9 cellular contexts compared by ENCODE assay signal in genomic region chr3:197891-198491, GRCh38. TPM values are rescaled to one million over a fixed set of nuclear protein-coding genes. Genes with fewer than 3 reads are reported as not detected.
A peak's percentile ranks its signal among the peaks of the same experiment; 100 is the strongest.
DNase-seq lines count a peak whose midpoint lies in the region; ATAC-seq, FAIRE-seq and TF ChIP-seq lines count a peak whose summit lies in the region.
"Had no signal": no experiment of that assay in that cellular context is flagged by ENCODE, and none has a peak within 500 bp of the region (broad histone marks: within the 10 kb centered on the region; RNA-seq: fewer than 3 reads in every experiment).

No MANE protein-coding gene starts in this region.

- no peaks in the 10 kb centered on the region for H3K9me3 ChIP-seq in SK-N-MC (ENCODE audit: low read depth, low read length)
- H3K9me3 ChIP-seq in kidney (ENCODE audit: control insufficient read depth in 1 of 2, low read length in 2 of 2), result no peaks in the 10 kb centered on the region
- H3K9me3 ChIP-seq in transverse colon, result no peaks in the 10 kb centered on the region

- no peak for TF ChIP-seq POLR2A in transverse colon (IDR thresholded peaks at IDR 0.05)

- no peak overlapping the region for H3K27ac ChIP-seq in SK-N-MC
- H3K27ac ChIP-seq in kidney (ENCODE audit: low read depth in 2 of 2, low read length in 2 of 2), result no peak overlapping the region
- peak overlapping the region; percentile 36 to 68 (median 46) for H3K27ac ChIP-seq in transverse colon

- TF ChIP-seq EP300 in transverse colon (IDR thresholded peaks at IDR 0.05; ENCODE audit: low read depth), result no peak

- H3K9ac ChIP-seq in SK-N-MC (ENCODE audit: insufficient read length) (no peak overlapping the region), kidney (ENCODE audit: low read length in 2 of 2) (peak overlapping the region in 1 of 2 donors; percentile 57)

- H3K4me1 ChIP-seq in kidney (ENCODE audit: control insufficient read depth in 1 of 2, insufficient read depth in 1 of 2, low read depth in 1 of 2, low read length in 2 of 2) (no peaks in the 10 kb centered on the region), transverse colon (peaks cover 0 to 13% (median 0%) of the 10 kb centered on the region in 4 donors)

- H3K4me3 Mint-ChIP-seq in activated T-cell treated with anti-CD3 and anti-CD28 coated beads, Interleukin-2, amount 50 U/mL, for 72 hours, result no peak overlapping the region

- H3K4me3 ChIP-seq in SK-N-MC (peak overlapping the region; percentile 74), kidney (ENCODE audit: low read length in 2 of 2) (peak overlapping the region; percentile 54 to 71), transverse colon (peak overlapping the region; percentile 27 to 49 (median 36))

- 16% methylated on average over 35 of the region's 64 CpGs; no CpG with 5 or more reads in 1 of the 2 donors for WGBS in transverse colon (ENCODE audit: low coverage in 1 of 2), 2 donors

- H3K9me3 Mint-ChIP-seq in activated T-cell treated with anti-CD3 and anti-CD28 coated beads, Interleukin-2, amount 50 U/mL, for 72 hours, result peaks cover 0 to 4% of the 10 kb centered on the region in 2 donors

- peaks cover 35% of the 10 kb centered on the region for H3K27me3 ChIP-seq in transverse colon

- intact Hi-C loops in kidney (cut with DNase I) (no loop called here), transverse colon (cut with DNase I; ENCODE audit: low total_unique reads) (no loop called here)

- no peaks in the 10 kb centered on the region for H3K36me3 ChIP-seq in SK-N-MC (ENCODE audit: insufficient read depth, low read length)
- H3K36me3 ChIP-seq in kidney (ENCODE audit: control insufficient read depth in 1 of 2, insufficient read depth in 2 of 2, low read length in 2 of 2), result no peaks in the 10 kb centered on the region
- no peaks in the 10 kb centered on the region for H3K36me3 ChIP-seq in transverse colon

- H3K27me3 Mint-ChIP-seq in activated T-cell treated with anti-CD3 and anti-CD28 coated beads, Interleukin-2, amount 50 U/mL, for 72 hours (ENCODE audit: low read depth), result peaks cover 17% of the 10 kb centered on the region

- H3K4me1 Mint-ChIP-seq in activated T-cell treated with anti-CD3 and anti-CD28 coated beads, Interleukin-2, amount 50 U/mL, for 72 hours (ENCODE audit: low read depth), result no peaks in the 10 kb centered on the region

- H3K27ac Mint-ChIP-seq in activated T-cell treated with anti-CD3 and anti-CD28 coated beads, Interleukin-2, amount 50 U/mL, for 72 hours, result no peak overlapping the region

- no peak for ATAC-seq in activated T-cell treated with anti-CD3 and anti-CD28 coated beads, Interleukin-2, amount 50 U/mL, for 72 hours (replicated peaks in 1 of 2)
- no peak for ATAC-seq in HG03159 (IDR thresholded peaks at IDR 0.05; ENCODE audit: unreplicated experiment)

- DNase-seq in NCI-H1105 treated with DMSO at 0.1 percent for 48 hours (lab: John Stamatoyannopoulos, UW) (peak; percentile 15), NCI-H1105 (lab: John Stamatoyannopoulos, UW) (no peak), SK-N-MC (ENCODE audit: low read depth, low spot score) (no peak), kidney (peak; percentile 75), transverse colon (no peak)
- no peak for DNase-seq in activated CD4-positive, CD25-positive, alpha-beta regulatory T cell treated with anti-CD3 and anti-CD28 coated beads, Interleukin-2, amount 50 U/mL, for 72 hours
- no peak for DNase-seq in activated T-cell treated with anti-CD3 and anti-CD28 coated beads, Interleukin-2, amount 50 U/mL, for 72 hours

- in situ Hi-C loops in transverse colon (cut with MboI; ENCODE audit: low pct_ligation_motif_present in 1 of 4, low pct_unique_long_range_greater_than_20kb in 1 of 4, low sequenced_read_pairs in 3 of 4), result no loop called here

- H3K36me3 Mint-ChIP-seq in activated T-cell treated with anti-CD3 and anti-CD28 coated beads, Interleukin-2, amount 50 U/mL, for 72 hours (ENCODE audit: insufficient read depth in 2 of 2), result peaks cover 3 to 6% of the 10 kb centered on the region in 2 donors

- no peak for FAIRE-seq in kidney (lab: Jason Lieb, UNC)

- no peak for TF ChIP-seq CTCF in kidney (IDR thresholded peaks at IDR 0.05; ENCODE audit: borderline replicate concordance, extremely low read depth, insufficient read depth)
- TF ChIP-seq CTCF in transverse colon (IDR thresholded peaks at IDR 0.05), result no peak

RNA-seq across cellular contexts. Expression of gene CHL1, which starts 1.4 kb away (rescaled TPM):
- 109 TPM for total RNA-seq in kidney
- 10.6 TPM for polyA plus RNA-seq in kidney (ENCODE audit: insufficient read depth, low read depth, low replicate concordance)
- 10 to 100 TPM; 10.4 to 41.5 (median 25.4) TPM for total RNA-seq in transverse colon
- total RNA-seq in activated T-cell treated with anti-CD3 and anti-CD28 coated beads, Interleukin-2, amount 50 U/mL, for 72 hours, result not detected
- total RNA-seq: T-helper 1 cell treated with Interleukin-12 subunit alpha and Interleukin-12 subunit beta and Interleukin-4 antibody, amounts not matched to agents 30 ng/mL and 1 ng/mL, for 36 hours had no signal

Comparison
In these comparisons a context has a peak if more than half of its experiments do, and no peak if none do; other contexts are left out.
1. DNase-seq: peak in NCI-H1105 treated with DMSO at 0.1 percent for 48 hours (single experiment) and kidney (single experiment); none in NCI-H1105 (single experiment), SK-N-MC (single experiment), transverse colon (single experiment), activated CD4-positive, CD25-positive, alpha-beta regulatory T cell treated with anti-CD3 and anti-CD28 coated beads, Interleukin-2, amount 50 U/mL, for 72 hours (single experiment) and activated T-cell treated with anti-CD3 and anti-CD28 coated beads, Interleukin-2, amount 50 U/mL, for 72 hours (0 of 2).
2. H3K27ac ChIP-seq: peak in transverse colon (4 of 4); none in SK-N-MC (single experiment) and kidney (0 of 2).
3. RNA of gene CHL1, which starts 1.4 kb away (total RNA-seq): 109 TPM in kidney (single experiment) and 10.4 to 41.5 TPM in transverse colon; not detected in activated T-cell treated with anti-CD3 and anti-CD28 coated beads, Interleukin-2, amount 50 U/mL, for 72 hours; every median in the first group is over 10 times any median in the second.
4. Peak in every context shown above with its lines, with median percentiles within 50 percentile points of each other: H3K4me3 ChIP-seq.